Comparison of ENCODE assay signal across 21 cellular contexts in genomic region chr11:35365961-35366360, GRCh38. TPM values are rescaled to one million over a fixed set of nuclear protein-coding genes. Genes with fewer than 3 reads are reported as not detected.
DNase-seq lines count a peak whose midpoint lies in the region; ATAC-seq, FAIRE-seq and TF ChIP-seq lines count a peak whose summit lies in the region.
"Had no signal": no experiment of that assay in that cellular context is flagged by ENCODE, and none has a peak within 500 bp of the region (broad histone marks: within the 10 kb centered on the region; RNA-seq: fewer than 3 reads in every experiment).

No MANE protein-coding gene starts in this region.

- H4K8ac ChIP-seq in mesenchymal stem cell (ENCODE audit: low read length), result no peak overlapping the region

- no peak overlapping the region for H3K23ac ChIP-seq in mesenchymal stem cell (ENCODE audit: low read length in 2 of 2)

- peaks cover 36% of the 10 kb centered on the region for H3K4me1 Mint-ChIP-seq in astrocyte (ENCODE audit: low read depth, unreplicated experiment)

- in situ Hi-C loops in mammary epithelial cell (cut with MboI; ENCODE audit: low sequenced_read_pairs in 2 of 2), result no loop called here

- no peak for TF ChIP-seq POLR2A in breast epithelium (IDR thresholded peaks at IDR 0.05)
- no peak for TF ChIP-seq POLR2A in vagina (IDR thresholded peaks at IDR 0.05)

- dilution Hi-C loops in mammary epithelial cell (cut with HindIII; ENCODE audit: low sequenced_read_pairs), result no loop called here

- peaks cover 4% of the 10 kb centered on the region for H3K27me3 Mint-ChIP-seq in astrocyte (ENCODE audit: low read depth, unreplicated experiment)

- H3K18ac ChIP-seq in mesenchymal stem cell (ENCODE audit: low read depth in 1 of 2, low read length in 2 of 2), result no peak overlapping the region

- H2AK5ac ChIP-seq in mesenchymal stem cell (ENCODE audit: low read length, severe bottlenecking), result peak overlapping the region; percentile 23

- ATAC-seq in GM21526 (IDR thresholded peaks at IDR 0.05; ENCODE audit: low FRiP score, unreplicated experiment), result no peak
- ATAC-seq: CD8-positive, alpha-beta T cell; HepG2 had no signal

- no TSS peak for BruUV-seq in mammary epithelial cell (replicated peaks; lab: Mats Ljungman, UMichigan)

- H2AFZ ChIP-seq in mammary epithelial cell (ENCODE audit: low read depth, low read length), result no peak overlapping the region
- no peak overlapping the region for H2AFZ ChIP-seq in astrocyte (ENCODE audit: low read depth, low read length)
- no peak overlapping the region for H2AFZ ChIP-seq in mesenchymal stem cell (ENCODE audit: low read depth, low read length)

- H3K4me3 Mint-ChIP-seq in astrocyte (ENCODE audit: unreplicated experiment), result no peak overlapping the region
- H3K4me3 Mint-ChIP-seq: CD8-positive, alpha-beta T cell had no signal

- no peak overlapping the region for H2BK5ac ChIP-seq in mesenchymal stem cell (ENCODE audit: low read depth, low read length, poor library complexity, severe bottlenecking)

- H3K9ac ChIP-seq in mammary epithelial cell (ENCODE audit: insufficient read depth, low read length) (no peak overlapping the region), astrocyte (ENCODE audit: low read length) (no peak overlapping the region), mesenchymal stem cell (ENCODE audit: low read length) (no peak overlapping the region)

- no peak overlapping the region for H3K4ac ChIP-seq in mesenchymal stem cell (ENCODE audit: low read depth in 1 of 2, low read length in 2 of 2)

- H2BK120ac ChIP-seq in mesenchymal stem cell (ENCODE audit: low read depth, low read length), result no peak overlapping the region

- no peak overlapping the region for H4K91ac ChIP-seq in mesenchymal stem cell (ENCODE audit: low read length)

- H3K9me3 Mint-ChIP-seq in astrocyte (ENCODE audit: unreplicated experiment), result peaks cover 2% of the 10 kb centered on the region
- H3K9me3 Mint-ChIP-seq: CD8-positive, alpha-beta T cell had no signal

- CTCF ChIA-PET in mammary epithelial cell (lab: Charles Lee; ENCODE audit: low non-redundant PET), result no interaction called here

- DNase-seq in breast epithelium (ENCODE audit: low spot score in 2 of 2), result no peak
- no peak for DNase-seq in mammary epithelial cell
- peak; percentile 20 for DNase-seq in astrocyte (ENCODE audit: low read depth)
- no peak for DNase-seq in mesenchymal stem cell
- no peak for DNase-seq in vagina (ENCODE audit: extremely low spot score in 2 of 2)
- no peak for DNase-seq in GF-D8 (lab: John Stamatoyannopoulos, UW)
- DNase-seq in EL, result no peak
- DNase-seq: 8988T; Calu3; CD8-positive, alpha-beta T cell; DMS53; KG1; NCI-H1105 treated with DMSO at 0.1 percent for 48 hours; NCI-H1694; NCI-H2081 treated with DMSO at 0.1 percent for 48 hours; NCI-H446 treated with DMSO at 0.1 percent for 48 hours; NCI-H69; Peyer's patch had no signal

- H3K79me2 ChIP-seq in mammary epithelial cell (ENCODE audit: insufficient read depth, low read length) (no peaks in the 10 kb centered on the region), astrocyte (ENCODE audit: insufficient read depth, low read length) (no peaks in the 10 kb centered on the region)

- no peaks in the 10 kb centered on the region for H3K36me3 Mint-ChIP-seq in astrocyte (ENCODE audit: low read depth, unreplicated experiment)
- H3K36me3 Mint-ChIP-seq: CD8-positive, alpha-beta T cell had no signal

- H3K4me3 ChIP-seq in breast epithelium (no peak overlapping the region), mammary epithelial cell (replicated peaks in 1 of 3; ENCODE audit: insufficient read depth in 1 of 3, low read depth in 2 of 3, low read length in 3 of 3) (no peak overlapping the region), astrocyte (ENCODE audit: insufficient read depth, low read depth, low read length) (no peak overlapping the region), mesenchymal stem cell (ENCODE audit: insufficient read depth in 1 of 2, low read depth in 1 of 2, low read length in 2 of 2) (no peak overlapping the region), vagina (no peak overlapping the region)
- H3K4me3 ChIP-seq: Peyer's patch had no signal

- FAIRE-seq in astrocyte (lab: Jason Lieb, UNC), result no peak
- FAIRE-seq: H54, HepG2 had no signal

- H2BK12ac ChIP-seq in mesenchymal stem cell (ENCODE audit: low read length in 2 of 2), result no peak overlapping the region

- peaks cover 7 to 8% of the 10 kb centered on the region in 2 donors for H3K4me1 ChIP-seq in breast epithelium
- H3K4me1 ChIP-seq in mammary epithelial cell (ENCODE audit: insufficient read depth, low read length), result peaks cover 16% of the 10 kb centered on the region
- peaks cover 21% of the 10 kb centered on the region for H3K4me1 ChIP-seq in astrocyte (ENCODE audit: insufficient read depth, low read length)
- H3K4me1 ChIP-seq in mesenchymal stem cell (ENCODE audit: control insufficient read depth, insufficient read depth, low read depth, low read length), result peaks cover 11% of the 10 kb centered on the region
- H3K4me1 ChIP-seq in vagina, result peaks cover 30% of the 10 kb centered on the region

- H3K4me2 ChIP-seq in mammary epithelial cell (ENCODE audit: insufficient read depth, low read depth, low read length) (no peak overlapping the region), astrocyte (ENCODE audit: low read length) (no peak overlapping the region), mesenchymal stem cell (ENCODE audit: low read length, poor library complexity, severe bottlenecking) (no peak overlapping the region)

- TF ChIP-seq CTCF in breast epithelium (IDR thresholded peaks at IDR 0.05) (no peak), mammary epithelial cell (conservative IDR thresholded peaks at IDR 0.05 in 1 of 2, IDR thresholded peaks at IDR 0.05 in 1 of 2; ENCODE audit: extremely low read depth in 1 of 2, insufficient read depth in 1 of 2, low read depth in 1 of 2, low read length in 2 of 2) (no peak), astrocyte (IDR thresholded peaks at IDR 0.05; ENCODE audit: insufficient read depth, low read depth, low read length) (no peak), vagina (IDR thresholded peaks at IDR 0.05) (no peak)

- no peak overlapping the region for H3K27ac Mint-ChIP-seq in astrocyte (ENCODE audit: unreplicated experiment)
- H3K27ac Mint-ChIP-seq: CD8-positive, alpha-beta T cell had no signal

- H3K79me1 ChIP-seq in mesenchymal stem cell (replicated peaks; ENCODE audit: low read length, poor library complexity, severe bottlenecking), result no peaks in the 10 kb centered on the region

- peak overlapping the region; percentile 14 to 80 for H3K27ac ChIP-seq in breast epithelium
- H3K27ac ChIP-seq in mammary epithelial cell (ENCODE audit: insufficient read depth, low read depth, low read length), result no peak overlapping the region
- H3K27ac ChIP-seq in astrocyte (ENCODE audit: low read depth, low read length), result no peak overlapping the region
- H3K27ac ChIP-seq in mesenchymal stem cell (ENCODE audit: low read length, poor library complexity, severe bottlenecking), result no peak overlapping the region
- peak overlapping the region; percentile 73 for H3K27ac ChIP-seq in vagina
- H3K27ac ChIP-seq: Peyer's patch had no signal

- H2BK15ac ChIP-seq in mesenchymal stem cell (ENCODE audit: low read depth, poor library complexity, severe bottlenecking), result no peak overlapping the region

- H4K20me1 ChIP-seq in mammary epithelial cell (ENCODE audit: insufficient read depth, low read length) (no peaks in the 10 kb centered on the region), astrocyte (ENCODE audit: insufficient read depth, low read length) (no peaks in the 10 kb centered on the region)

- H3K14ac ChIP-seq in mesenchymal stem cell (ENCODE audit: low read length in 2 of 2), result no peak overlapping the region

- H3K36me3 ChIP-seq in breast epithelium (no peaks in the 10 kb centered on the region), mammary epithelial cell (ENCODE audit: insufficient read depth, low read length) (no peaks in the 10 kb centered on the region), astrocyte (ENCODE audit: insufficient read depth, low read length) (no peaks in the 10 kb centered on the region), mesenchymal stem cell (ENCODE audit: control insufficient read depth in 1 of 2, insufficient read depth in 2 of 2, low read depth in 1 of 2, low read length in 2 of 2) (peaks cover 0 to 44% of the 10 kb centered on the region in 2 experiments), vagina (no peaks in the 10 kb centered on the region)
- H3K36me3 ChIP-seq: Peyer's patch had no signal

- intact Hi-C loops in breast epithelium (cut with DNase I; ENCODE audit: low total_unique reads) (no loop called here), mammary epithelial cell (cut with micrococcal nuclease) (no loop called here), vagina (cut with DNase I) (no loop called here)

- H3K9me3 ChIP-seq in breast epithelium (no peaks in the 10 kb centered on the region), mammary epithelial cell (replicated peaks; ENCODE audit: insufficient read depth, low read length) (no peaks in the 10 kb centered on the region), astrocyte (ENCODE audit: insufficient read depth, low read depth, low read length) (no peaks in the 10 kb centered on the region), mesenchymal stem cell (ENCODE audit: control insufficient read depth, low read length) (peaks cover 10% of the 10 kb centered on the region), vagina (no peaks in the 10 kb centered on the region)
- H3K9me3 ChIP-seq: Peyer's patch had no signal

- WGBS in mammary epithelial cell (ENCODE audit: low coverage, missing lambda C conversion rate), result 66% methylated on average over 4 of the region's 4 CpGs
- 89% methylated on average over 3 of the region's 4 CpGs for WGBS in mesenchymal stem cell

- H3K27me3 ChIP-seq in breast epithelium (no peaks in the 10 kb centered on the region), mammary epithelial cell (ENCODE audit: insufficient read depth, low read length) (no peaks in the 10 kb centered on the region), astrocyte (ENCODE audit: insufficient read depth, low read length) (no peaks in the 10 kb centered on the region), mesenchymal stem cell (ENCODE audit: control insufficient read depth in 1 of 2, insufficient read depth in 1 of 2, low read length in 2 of 2) (no peaks in the 10 kb centered on the region), vagina (no peaks in the 10 kb centered on the region)
- H3K27me3 ChIP-seq: Peyer's patch had no signal

RNA-seq across cellular contexts. Expression of gene SLC1A2, which starts 53.4 kb away (rescaled TPM):
- total RNA-seq in breast epithelium (10 to 100 TPM in 2 of 3 donors, under 1 TPM in 1; 0.32 to 23.7 (median 10.5) TPM), mammary epithelial cell (1 to 10 TPM in 1 of 2 donors, under 1 TPM in 1; 0.09 to 2.7 TPM), astrocyte (0.14 and 0.25 TPM in 2 replicates), vagina (4.7 TPM)
- not detected for polyA plus RNA-seq in mammary epithelial cell
- polyA minus RNA-seq in mammary epithelial cell, result 0.05 TPM
- 0.18 TPM for polyA plus RNA-seq in mesenchymal stem cell (2013, experiment 1 of 2)
- polyA plus RNA-seq in mesenchymal stem cell (2013, experiment 2 of 2), result 0.11 TPM
- total RNA-seq: CD8-positive, alpha-beta T cell had no signal

Comparison
In these comparisons a context has a peak if more than half of its experiments do, and no peak if none do; other contexts are left out.
1. H3K27ac ChIP-seq: peak in breast epithelium (2 of 2) and vagina (single experiment); none in mammary epithelial cell (single experiment), astrocyte (single experiment) and mesenchymal stem cell (single experiment).